ENCODE assay signal across 27 cellular contexts in genomic region chr12:107086314-107086713, GRCh38.
"Had no signal": no experiment of that assay in that cellular context is flagged by ENCODE, and none has a peak within 500 bp of the region (broad histone marks: within the 10 kb centered on the region; RNA-seq: fewer than 3 reads in every experiment).

No MANE protein-coding gene starts in this region.

- H3K36me3 Mint-ChIP-seq: memory B cell had no signal

- H3K27ac ChIP-seq: colonic mucosa, epithelial cell of prostate, gastrocnemius medialis, neural progenitor cell, prostate gland, right atrium auricular region, testis, tibial artery had no signal

- H3K27ac Mint-ChIP-seq: dendritic cell treated with granulocyte-macrophage colony-stimulating factor and Interleukin-4, amounts not matched to agents 40 ng/mL and 50 ng/mL, for 4 days; endodermal cell; memory B cell; neural progenitor cell; stimulated activated memory B cell treated with anti-CD40 and anti-IgM and Interleukin-4, amounts not matched to agents 10 μg/mL and 1 μg/mL and 100 μg/mL, for 72 hours; type B pancreatic cell had no signal

- H3K4me1 Mint-ChIP-seq: endodermal cell; memory B cell; neural progenitor cell; stimulated activated memory B cell treated with anti-CD40 and anti-IgM and Interleukin-4, amounts not matched to agents 10 μg/mL and 1 μg/mL and 100 μg/mL, for 72 hours had no signal

- H3K4me3 ChIP-seq: colonic mucosa, gastrocnemius medialis, lung, neural progenitor cell, prostate gland, right atrium auricular region, smooth muscle cell, testis, tibial artery had no signal

- H3K4me3 Mint-ChIP-seq: dendritic cell treated with granulocyte-macrophage colony-stimulating factor and Interleukin-4, amounts not matched to agents 40 ng/mL and 50 ng/mL, for 4 days; endodermal cell; memory B cell; natural killer cell; neural progenitor cell; stimulated activated memory B cell treated with anti-CD40 and anti-IgM and Interleukin-4, amounts not matched to agents 10 μg/mL and 1 μg/mL and 100 μg/mL, for 72 hours; type B pancreatic cell had no signal

- ATAC-seq: esophagus mucosa; gastrocnemius medialis; sciatic nerve; stimulated activated naive CD8-positive, alpha-beta T cell treated with anti-CD3 and anti-CD28 coated beads, Interleukin-15, Interleukin-2, amounts not matched to agents 100 U/mL and 50 U/mL, for 24 hours had no signal

- H3K9me3 ChIP-seq: colonic mucosa, gastrocnemius medialis, prostate gland, testis had no signal

- H3K4me1 ChIP-seq: colonic mucosa, prostate gland had no signal

- H3K36me3 ChIP-seq: colonic mucosa, gastrocnemius medialis, neural progenitor cell, prostate gland, right atrium auricular region, tibial artery had no signal

- DNase-seq: colonic mucosa; effector CD8-positive, alpha-beta T cell; endodermal cell; foreskin fibroblast; gastrocnemius medialis; head of caudate nucleus; kidney; natural killer cell; stimulated activated CD4-positive, alpha-beta T cell treated with anti-CD3 and anti-CD28 coated beads, Interleukin-12 subunit alpha, Interleukin-12 subunit beta, amount 100 ng/mL, for 4 hours; stimulated activated CD4-positive, alpha-beta T cell treated with anti-CD3 and anti-CD28 coated beads, Interleukin-2, amount 100 ng/mL, for 24 hours; stimulated activated CD4-positive, alpha-beta T cell treated with anti-CD3 and anti-CD28 coated beads, Interleukin-4, amount 100 ng/mL, for 24 hours; stimulated activated naive CD8-positive, alpha-beta T cell treated with anti-CD3 and anti-CD28 coated beads, Interleukin-15, Interleukin-2, amounts not matched to agents 100 U/mL and 50 U/mL, for 24 hours; substantia nigra; testis; tibial artery had no signal

- H3K27me3 Mint-ChIP-seq: type B pancreatic cell had no signal
